ENCODE assay signal across 11 cellular contexts in the genomic region with DNA sequence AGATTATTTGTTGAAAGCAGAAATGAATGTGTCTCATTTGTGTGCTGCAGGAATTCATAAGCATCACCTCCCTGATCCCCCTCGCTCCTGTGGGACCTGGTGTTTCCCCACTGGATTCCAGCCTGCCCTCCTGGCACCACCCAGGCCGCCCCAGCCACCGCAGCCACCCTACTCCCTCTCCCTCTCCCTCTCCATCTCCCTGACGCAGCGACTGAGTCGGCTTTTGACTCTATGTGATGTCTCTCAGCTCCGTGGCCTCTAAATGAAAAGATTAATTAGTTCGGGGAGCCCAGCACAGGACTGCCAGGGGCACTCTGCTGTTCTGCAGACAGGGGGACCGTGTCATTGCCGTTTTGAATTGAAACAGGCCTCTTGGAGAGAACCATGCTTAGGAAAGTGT.
"Had no signal": no experiment of that assay in that cellular context is flagged by ENCODE, and none has a peak within 500 bp of the region (broad histone marks: within the 10 kb centered on the region; RNA-seq: fewer than 3 reads in every experiment).

No MANE protein-coding gene starts in this region.

- H3K36me3 Mint-ChIP-seq: WTC11 had no signal

- H3K36me3 ChIP-seq: adrenal gland, sigmoid colon, upper lobe of right lung had no signal

- H3K27ac Mint-ChIP-seq: progenitor cell of endocrine pancreas, WTC11 had no signal

- H3K4me3 Mint-ChIP-seq: effector memory CD8-positive, alpha-beta T cell; WTC11 had no signal

- H3K9me3 Mint-ChIP-seq: effector memory CD8-positive, alpha-beta T cell; WTC11 had no signal

- H3K27ac ChIP-seq: adrenal gland, sigmoid colon, upper lobe of right lung had no signal

- H3K27me3 ChIP-seq: adrenal gland, upper lobe of right lung had no signal

- H3K4me3 ChIP-seq: adrenal gland, sigmoid colon, upper lobe of right lung had no signal

- DNase-seq: central memory CD4-positive, alpha-beta T cell; effector memory CD8-positive, alpha-beta T cell; hippocampal formation; midbrain; stimulated activated naive CD4-positive, alpha-beta T cell treated with Interleukin-2 at 50 U/mL for 16 hours; T-helper 1 cell had no signal

- H3K4me1 ChIP-seq: adrenal gland, upper lobe of right lung had no signal

- ATAC-seq: effector memory CD8-positive, alpha-beta T cell; upper lobe of right lung; WTC11 had no signal
